1 cellular context compared by ENCODE assay signal in the genomic region with DNA sequence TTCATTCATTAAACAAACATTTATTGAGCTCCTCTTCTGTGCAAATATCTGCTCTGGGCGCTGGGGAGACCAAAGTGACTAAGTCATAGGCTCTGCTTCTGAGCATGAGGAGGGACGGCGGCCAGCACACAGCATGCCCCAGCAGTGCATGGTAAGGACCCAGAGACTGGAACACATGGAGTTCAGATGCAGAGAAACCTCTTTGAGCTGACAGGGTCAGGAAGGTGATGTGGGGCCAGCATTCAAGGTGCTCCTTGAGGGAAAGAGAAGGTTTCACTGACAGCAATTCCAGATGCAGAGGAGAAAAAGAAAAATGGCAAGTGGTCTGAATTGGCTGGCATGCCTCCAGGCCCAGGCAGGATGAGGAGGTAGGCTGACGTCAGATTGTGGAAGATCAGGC.
TF ChIP-seq lines count a peak whose summit lies in the region.

No MANE protein-coding gene starts in this region.

TF ChIP-seq in GM12878, 131 proteins besides CTCF, POLR2A, EP300 and RAD21:
- TF ChIP-seq YBX1 (IDR thresholded peaks at IDR 0.05) (no peak), GABPA (IDR thresholded peaks at IDR 0.05; ENCODE audit: low read depth) (no peak), POU2F2 (IDR thresholded peaks at IDR 0.05; ENCODE audit: borderline replicate concordance, low read depth, low read length) (no peak), CHD1 (IDR thresholded peaks at IDR 0.05; ENCODE audit: low read depth, low read length) (no peak), POLR2AphosphoS5 (IDR thresholded peaks at IDR 0.05; ENCODE audit: low read length) (no peak), KLF5 (IDR thresholded peaks at IDR 0.05; ENCODE audit: partially characterized antibody) (no peak), CHD2 (IDR thresholded peaks at IDR 0.05; ENCODE audit: borderline replicate concordance, low read depth, low read length) (no peak), ESRRA (IDR thresholded peaks at IDR 0.05; ENCODE audit: low read length) (no peak), E4F1 (IDR thresholded peaks at IDR 0.05; ENCODE audit: borderline replicate concordance, partially characterized antibody) (no peak), RELA (IDR thresholded peaks at IDR 0.05; ENCODE audit: borderline replicate concordance, partially characterized antibody) (no peak), SMARCA5 (IDR thresholded peaks at IDR 0.05) (no peak), SPI1 (IDR thresholded peaks at IDR 0.05; ENCODE audit: borderline replicate concordance, insufficient read depth, low read depth, low read length) (no peak), SREBF1 (IDR thresholded peaks at IDR 0.05; ENCODE audit: low read length) (no peak), MLLT1 (IDR thresholded peaks at IDR 0.05) (no peak), ATF7 (IDR thresholded peaks at IDR 0.05; ENCODE audit: low read depth) (no peak), BCL11A (IDR thresholded peaks at IDR 0.05; ENCODE audit: low read depth, low read length) (no peak), NRF1 (conservative IDR thresholded peaks at IDR 0.05; ENCODE audit: low read depth, low read length) (no peak)
- TF ChIP-seq, protein P1, sequence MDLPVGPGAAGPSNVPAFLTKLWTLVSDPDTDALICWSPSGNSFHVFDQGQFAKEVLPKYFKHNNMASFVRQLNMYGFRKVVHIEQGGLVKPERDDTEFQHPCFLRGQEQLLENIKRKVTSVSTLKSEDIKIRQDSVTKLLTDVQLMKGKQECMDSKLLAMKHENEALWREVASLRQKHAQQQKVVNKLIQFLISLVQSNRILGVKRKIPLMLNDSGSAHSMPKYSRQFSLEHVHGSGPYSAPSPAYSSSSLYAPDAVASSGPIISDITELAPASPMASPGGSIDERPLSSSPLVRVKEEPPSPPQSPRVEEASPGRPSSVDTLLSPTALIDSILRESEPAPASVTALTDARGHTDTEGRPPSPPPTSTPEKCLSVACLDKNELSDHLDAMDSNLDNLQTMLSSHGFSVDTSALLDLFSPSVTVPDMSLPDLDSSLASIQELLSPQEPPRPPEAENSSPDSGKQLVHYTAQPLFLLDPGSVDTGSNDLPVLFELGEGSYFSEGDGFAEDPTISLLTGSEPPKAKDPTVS (IDR thresholded peaks at IDR 0.05; ENCODE audit: low read depth, low read length), result no peak
- TF ChIP-seq, protein P2, sequence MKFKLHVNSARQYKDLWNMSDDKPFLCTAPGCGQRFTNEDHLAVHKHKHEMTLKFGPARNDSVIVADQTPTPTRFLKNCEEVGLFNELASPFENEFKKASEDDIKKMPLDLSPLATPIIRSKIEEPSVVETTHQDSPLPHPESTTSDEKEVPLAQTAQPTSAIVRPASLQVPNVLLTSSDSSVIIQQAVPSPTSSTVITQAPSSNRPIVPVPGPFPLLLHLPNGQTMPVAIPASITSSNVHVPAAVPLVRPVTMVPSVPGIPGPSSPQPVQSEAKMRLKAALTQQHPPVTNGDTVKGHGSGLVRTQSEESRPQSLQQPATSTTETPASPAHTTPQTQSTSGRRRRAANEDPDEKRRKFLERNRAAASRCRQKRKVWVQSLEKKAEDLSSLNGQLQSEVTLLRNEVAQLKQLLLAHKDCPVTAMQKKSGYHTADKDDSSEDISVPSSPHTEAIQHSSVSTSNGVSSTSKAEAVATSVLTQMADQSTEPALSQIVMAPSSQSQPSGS (IDR thresholded peaks at IDR 0.05; ENCODE audit: low read length), result no peak
